ENCODE assay signal across 9 cellular contexts in genomic region chr20:63497946-63498935, GRCh38. TPM values are rescaled to one million over a fixed set of nuclear protein-coding genes. Genes with fewer than 3 reads are reported as not detected.
DNase-seq lines count a peak whose midpoint lies in the region; ATAC-seq and TF ChIP-seq lines count a peak whose summit lies in the region.
"Had no signal": no experiment of that assay in that cellular context is flagged by ENCODE, and none has a peak within 500 bp of the region (broad histone marks: within the 10 kb centered on the region; RNA-seq: fewer than 3 reads in every experiment).

No MANE protein-coding gene starts in this region.

- ATAC-seq in CD8-positive, alpha-beta T cell = no peak
- no peak for ATAC-seq in omental fat pad (ENCODE audit: low FRiP score)

- peak overlapping the region; percentile 26 for H3K4me3 Mint-ChIP-seq in CD8-positive, alpha-beta T cell

- CTCF ChIA-PET in CD8-positive, alpha-beta T cell (lab: Charles Lee) = interaction anchor here (1.1 to 3.0 kb wide), 3 partner anchors 21 to 61 kb away, joined by 3 to 35 read pairs (median 14); partner anchors contain the start of genes PPDPF and PTK6

- H3K27ac Mint-ChIP-seq in CD8-positive, alpha-beta T cell = no peak overlapping the region

- H3K36me3 ChIP-seq in CD8-positive, alpha-beta T cell (ENCODE audit: insufficient read depth, low read length) = no peaks in the 10 kb centered on the region

- TF ChIP-seq CTCF in CD8-positive, alpha-beta T cell (IDR thresholded peaks at IDR 0.05) = no peak
- TF ChIP-seq CTCF in omental fat pad (IDR thresholded peaks at IDR 0.05) = no peak

- H3K4me1 ChIP-seq in CD8-positive, alpha-beta T cell (ENCODE audit: insufficient read depth, low read length) = peaks cover 16% of the 10 kb centered on the region

- no peaks in the 10 kb centered on the region for H3K36me3 Mint-ChIP-seq in CD8-positive, alpha-beta T cell

- no peak for TF ChIP-seq POLR2A in erythroblast (IDR thresholded peaks at IDR 0.05; ENCODE audit: low read length)

- H3K27ac ChIP-seq in CD8-positive, alpha-beta T cell (ENCODE audit: low read depth, low read length) = no peak overlapping the region

- DNase-seq in CD8-positive, alpha-beta T cell = peak in 1 of 7 experiments; percentile 3
- DNase-seq in NCI-H1105 treated with DMSO at 0.1 percent for 48 hours (lab: John Stamatoyannopoulos, UW) (peak; percentile 19), ecto neural progenitor cell (ENCODE audit: low spot score) (peak; percentile 56), midbrain (lab: John Stamatoyannopoulos, UW) (peak; percentile 8), MV-4-11 (lab: John Stamatoyannopoulos, UW) (no peak), SK-N-DZ (ENCODE audit: low spot score) (no peak), omental fat pad (ENCODE audit: low spot score) (no peak), erythroblast (lab: John Stamatoyannopoulos, UW) (no peak)
- DNase-seq: foreskin melanocyte had no signal

- H3K27me3 ChIP-seq in CD8-positive, alpha-beta T cell (ENCODE audit: insufficient read depth, low read length) = peaks cover 9% of the 10 kb centered on the region

- no peaks in the 10 kb centered on the region for H3K9me3 Mint-ChIP-seq in CD8-positive, alpha-beta T cell

- H3K9me3 ChIP-seq in CD8-positive, alpha-beta T cell (ENCODE audit: low read length) = no peaks in the 10 kb centered on the region

- H3K4me3 ChIP-seq in CD8-positive, alpha-beta T cell (ENCODE audit: low read depth, low read length) = no peak overlapping the region

- H3K4me1 Mint-ChIP-seq in CD8-positive, alpha-beta T cell (ENCODE audit: low read depth) = peaks cover 5% of the 10 kb centered on the region

- peaks cover 9% of the 10 kb centered on the region for H3K27me3 Mint-ChIP-seq in CD8-positive, alpha-beta T cell (ENCODE audit: low read depth)

- POLR2A ChIA-PET in CD8-positive, alpha-beta T cell (lab: Charles Lee) = interaction anchor here (2.5 kb wide), 1 partner anchor 23 kb away, joined by 15 read pairs; the partner anchor contains the start of gene PPDPF

- intact Hi-C loops in CD8-positive, alpha-beta T cell (cut with DNase I, micrococcal nuclease) = loop anchor here in 1 of 2 experiments (2.0 kb wide), 1 partner anchor 81 kb away; no protein-coding TSS in a partner anchor

RNA-seq across cellular contexts. Expression of gene EEF1A2, which starts 0.6 kb away (rescaled TPM):
- under 1 TPM; 0.42 to 0.81 TPM for total RNA-seq in CD8-positive, alpha-beta T cell
- 753 and 802 TPM in 2 replicates for polyA plus RNA-seq in SK-N-DZ (2014; cell fraction: cytosol; rRNA removed)
- polyA plus RNA-seq in SK-N-DZ (2014; cell fraction: nucleus; rRNA removed) = 489 and 497 TPM in 2 replicates
- total RNA-seq in omental fat pad = 1 to 10 TPM in 3 of 4 donors, not detected in 1; 2.1 to 4.7 (median 2.8) TPM

RNA-seq across cellular contexts. Expression of gene PPDPF, which starts 22.3 kb away (rescaled TPM):
- total RNA-seq in CD8-positive, alpha-beta T cell = 100 to 1,000 TPM; 284 to 287 TPM
- polyA plus RNA-seq in SK-N-DZ (2014; cell fraction: cytosol; rRNA removed) = 57.4 and 64.4 TPM in 2 replicates
- polyA plus RNA-seq in SK-N-DZ (2014; cell fraction: nucleus; rRNA removed) = 31.6 and 40.3 TPM in 2 replicates
- 100 to 1,000 TPM in 1 of 4 donors, 10 to 100 TPM in 3; 22.2 to 108 (median 75.8) TPM for total RNA-seq in omental fat pad

RNA-seq across cellular contexts. Expression of gene KCNQ2, which starts 25.8 kb away (rescaled TPM):
- not detected for total RNA-seq in CD8-positive, alpha-beta T cell
- 375 and 399 TPM in 2 replicates for polyA plus RNA-seq in SK-N-DZ (2014; cell fraction: cytosol; rRNA removed)
- polyA plus RNA-seq in SK-N-DZ (2014; cell fraction: nucleus; rRNA removed) = 414 and 472 TPM in 2 replicates
- total RNA-seq in omental fat pad = not detected

RNA-seq across cellular contexts. Expression of gene PTK6, which starts 38.9 kb away (rescaled TPM):
- total RNA-seq in CD8-positive, alpha-beta T cell = under 1 TPM; 0.11 to 0.14 TPM
- polyA plus RNA-seq in SK-N-DZ (2014; cell fraction: cytosol; rRNA removed) = not detected in 2 replicates
- polyA plus RNA-seq in SK-N-DZ (2014; cell fraction: nucleus; rRNA removed) = not detected in 2 replicates
- under 1 TPM in 3 of 4 donors, not detected in 1; 0.12 to 0.63 (median 0.28) TPM for total RNA-seq in omental fat pad

RNA-seq across cellular contexts. Expression of gene SRMS, which starts 49.3 kb away (rescaled TPM):
- total RNA-seq in CD8-positive, alpha-beta T cell = not detected
- polyA plus RNA-seq in SK-N-DZ (2014; cell fraction: cytosol; rRNA removed) = not detected in 2 replicates
- not detected in 2 replicates for polyA plus RNA-seq in SK-N-DZ (2014; cell fraction: nucleus; rRNA removed)
- total RNA-seq in omental fat pad = not detected

Comparison
In these comparisons a context has a peak if more than half of its experiments do, and no peak if none do; other contexts are left out.
1. DNase-seq: peak in NCI-H1105 treated with DMSO at 0.1 percent for 48 hours (single experiment), ecto neural progenitor cell (single experiment) and midbrain (single experiment); none in MV-4-11 (single experiment), SK-N-DZ (single experiment), omental fat pad (single experiment) and erythroblast (0 of 2).